4 cellular contexts compared by ENCODE assay signal in the genomic region with DNA sequence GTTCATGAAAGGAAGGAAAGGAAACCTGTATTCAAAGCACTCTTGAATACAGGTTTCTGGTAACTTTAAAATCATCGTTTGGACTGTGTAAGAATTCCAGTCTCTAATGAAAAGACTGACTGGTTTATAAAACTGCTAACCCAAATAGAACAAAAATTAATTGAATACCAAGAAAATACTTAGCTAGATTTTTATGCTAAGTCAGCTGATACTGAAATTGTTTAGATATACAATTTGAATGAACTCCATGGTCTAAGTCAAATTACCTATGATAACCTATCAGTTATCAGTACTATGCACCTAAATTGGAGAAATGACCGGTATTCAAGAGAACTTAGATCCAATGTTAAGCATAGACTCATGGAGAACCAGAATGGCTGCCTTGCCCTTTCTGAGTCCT.
TF ChIP-seq lines count a peak whose summit lies in the region.

No MANE protein-coding gene starts in this region.

TF ChIP-seq in HepG2, 621 proteins besides CTCF, POLR2A, EP300 and RAD21:
- TF ChIP-seq ETV6 (CRISPR knock-in tag; conservative IDR thresholded peaks at IDR 0.05), result no peak
- peak; percentile 79 for TF ChIP-seq MAFF (IDR thresholded peaks at IDR 0.05; ENCODE audit: low read depth, low read length)
- peak; percentile 68 to 81 for TF ChIP-seq MAFK (conservative IDR thresholded peaks at IDR 0.05 in 1 of 2, IDR thresholded peaks at IDR 0.05 in 1 of 2; ENCODE audit: low read length in 2 of 2)

TF ChIP-seq in A549, 52 proteins besides CTCF, POLR2A, EP300 and RAD21:
- TF ChIP-seq HOXB13 (CRISPR knock-in tag; IDR thresholded peaks at IDR 0.05; ENCODE audit: low read depth) (no peak), MAFK (IDR thresholded peaks at IDR 0.05; ENCODE audit: partially characterized antibody) (peak; percentile 34), SMC3 (IDR thresholded peaks at IDR 0.05) (no peak), ELK1 (IDR thresholded peaks at IDR 0.05; ENCODE audit: low read depth, low read length) (no peak), RARB (CRISPR knock-in tag; IDR thresholded peaks at IDR 0.05) (no peak)

TF ChIP-seq in IMR-90, 13 proteins besides CTCF, POLR2A, EP300 and RAD21:
- TF ChIP-seq MAFK (IDR thresholded peaks at IDR 0.05; ENCODE audit: low read depth, low read length) (peak; percentile 32; the same call in 1 of the 2 replicates), CEBPB (IDR thresholded peaks at IDR 0.05; ENCODE audit: low read depth, low read length) (no peak)

TF ChIP-seq in K562, 482 proteins besides CTCF, POLR2A, EP300 and RAD21:
- TF ChIP-seq C11orf30 (IDR thresholded peaks at IDR 0.05; ENCODE audit: low read depth) (peak; percentile 20; the same call in 1 of the 2 replicates), ZNF316 (IDR thresholded peaks at IDR 0.05) (peak; percentile 65; the same call in 1 of the 2 replicates), ELF1 (tag; IDR thresholded peaks at IDR 0.05) (no peak), FOXK1 (CRISPR knock-in tag; IDR thresholded peaks at IDR 0.05; ENCODE audit: borderline replicate concordance) (no peak)
